ENCODE assay signal across 5 cellular contexts in genomic region chr11:14403528-14403927, GRCh38.
TF ChIP-seq lines count a peak whose summit lies in the region.

No MANE protein-coding gene starts in this region.

TF ChIP-seq in A549, 52 proteins besides CTCF, POLR2A, EP300 and RAD21:
- TF ChIP-seq ZC3H11A (IDR thresholded peaks at IDR 0.05) = peak; percentile 58
TF ChIP-seq in A549: peak in this region for 1; not testable (repeated sequence) for 51.

TF ChIP-seq in HEK293, 187 proteins besides CTCF, POLR2A, EP300 and RAD21 (continues in another document):
- TF ChIP-seq ZNF560 (tag by site-specific recombination; IDR thresholded peaks at IDR 0.05; ENCODE audit: borderline replicate concordance) (0 out of 2 replicates have a peak, but pooled peaks have one; percentile 50), ZNF266 (tag by site-specific recombination; IDR thresholded peaks at IDR 0.05; ENCODE audit: low read depth) (peak; percentile 48; the same call in 1 of the 2 replicates), ZBTB8A (tag by site-specific recombination; IDR thresholded peaks at IDR 0.05) (peak; percentile 34; the same call in 1 of the 2 replicates), ZNF394 (tag by site-specific recombination; IDR thresholded peaks at IDR 0.05; ENCODE audit: borderline replicate concordance) (peak; percentile 80), ZNF433 (tag by site-specific recombination; IDR thresholded peaks at IDR 0.05; ENCODE audit: low read depth) (0 out of 2 replicates have a peak, but pooled peaks have one; percentile 26), ZNF664 (tag by site-specific recombination; IDR thresholded peaks at IDR 0.05) (0 out of 2 replicates have a peak, but pooled peaks have one; percentile 37), ZNF518A (tag by site-specific recombination; conservative IDR thresholded peaks at IDR 0.05; ENCODE audit: low read depth) (peak; percentile 66), ZNF426 (tag by site-specific recombination; IDR thresholded peaks at IDR 0.05) (peak; percentile 72), ZNF121 (tag by site-specific recombination; IDR thresholded peaks at IDR 0.05) (peak; percentile 88)

TF ChIP-seq in WTC11, 78 proteins besides CTCF, POLR2A, EP300 and RAD21:
- TF ChIP-seq ZNF121 (CRISPR knock-in tag; IDR thresholded peaks at IDR 0.05) = peak; percentile 25; the same call in 1 of the 2 replicates

TF ChIP-seq in K562, 482 proteins besides CTCF, POLR2A, EP300 and RAD21:
- peak; percentile 72 for TF ChIP-seq ZNF121 (CRISPR knock-in tag; conservative IDR thresholded peaks at IDR 0.05)

TF ChIP-seq in HepG2, 621 proteins besides CTCF, POLR2A, EP300 and RAD21:
- TF ChIP-seq ZNF121 (CRISPR knock-in tag; IDR thresholded peaks at IDR 0.05) = 0 out of 2 replicates have a peak, but pooled peaks have one; percentile 27
